In the genomic region with DNA sequence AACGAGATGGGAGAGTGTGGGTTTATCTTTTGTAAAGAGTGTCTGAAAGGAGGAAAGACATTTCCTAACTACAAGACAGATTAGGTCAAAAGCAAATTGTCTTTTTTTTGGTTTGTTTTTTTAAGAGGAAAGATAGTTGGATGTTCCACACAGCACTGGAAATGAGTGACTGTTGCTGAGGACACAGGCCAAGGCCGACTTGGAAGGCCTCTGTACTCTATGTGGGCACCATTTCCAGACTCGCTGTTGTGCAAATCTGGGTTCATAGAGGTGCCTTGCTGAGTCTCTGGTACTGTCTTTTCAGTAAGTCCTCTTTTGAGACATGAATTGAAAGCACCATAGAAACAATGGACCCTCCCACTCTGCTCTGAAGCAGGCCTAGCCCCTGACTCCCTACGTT, we compare ENCODE assay signal across 26 cellular contexts.
"Had no signal": no experiment of that assay in that cellular context is flagged by ENCODE, and none has a peak within 500 bp of the region (broad histone marks: within the 10 kb centered on the region; RNA-seq: fewer than 3 reads in every experiment).

No MANE protein-coding gene starts in this region.

- H3K27ac ChIP-seq: cardiac muscle cell, neutrophil, parathyroid adenoma, skin epidermis, stomach, vagina had no signal

- H3K4me1 ChIP-seq: parathyroid adenoma, vagina had no signal

- H3K4me1 Mint-ChIP-seq: activated B cell treated with CpG ODN at 0.5 μM for 24 hours; activated CD4-positive, alpha-beta T cell treated with anti-CD3 and anti-CD28 coated beads for 36 hours; memory B cell; naive B cell; T-helper 17 cell had no signal

- H3K36me3 ChIP-seq: cardiac muscle cell, neutrophil, stomach, transverse colon, vagina had no signal

- H3K36me3 Mint-ChIP-seq: activated naive CD8-positive, alpha-beta T cell treated with anti-CD3 and anti-CD28 coated beads, Interleukin-2, amount 10 ng/mL, durations not matched to agents 7 days and 5 days; stimulated activated effector memory CD8-positive, alpha-beta T cell treated with anti-CD3 and anti-CD28 coated beads, Interleukin-12 subunit alpha, Interleukin-12 subunit beta, amount 100 ng/mL, for 72 hours had no signal

- H3K4me3 ChIP-seq: cardiac muscle cell, mucosa of descending colon, skin epidermis, stomach, transverse colon, vagina had no signal

- H3K4me3 Mint-ChIP-seq: activated B cell treated with CpG ODN at 0.5 μM for 24 hours; activated CD4-positive, alpha-beta T cell treated with anti-CD3 and anti-CD28 coated beads for 36 hours; activated naive CD4-positive, alpha-beta T cell treated with anti-CD3 and anti-CD28 coated beads for 36 hours; activated naive CD8-positive, alpha-beta T cell treated with anti-CD3 and anti-CD28 coated beads, Interleukin-2, amount 10 ng/mL, durations not matched to agents 7 days and 5 days; memory B cell; naive B cell; stimulated activated effector memory CD8-positive, alpha-beta T cell treated with anti-CD3 and anti-CD28 coated beads, Interleukin-12 subunit alpha, Interleukin-12 subunit beta, amount 100 ng/mL, for 72 hours; T-helper 17 cell had no signal

- ATAC-seq: activated CD4-positive, alpha-beta T cell treated with anti-CD3 and anti-CD28 coated beads for 36 hours; left ventricle myocardium superior; mucosa of descending colon; right cardiac atrium; stimulated activated effector memory CD8-positive, alpha-beta T cell treated with anti-CD3 and anti-CD28 coated beads, Interleukin-12 subunit alpha, Interleukin-12 subunit beta, amount 100 ng/mL, for 72 hours; T-helper 17 cell had no signal

- H3K9me3 ChIP-seq: neutrophil, transverse colon, vagina had no signal

- H3K79me2 ChIP-seq: parathyroid adenoma had no signal

- H3K27me3 Mint-ChIP-seq: activated B cell treated with CpG ODN at 0.5 μM for 24 hours had no signal

- H3K27ac Mint-ChIP-seq: activated B cell treated with CpG ODN at 0.5 μM for 24 hours; activated CD4-positive, alpha-beta T cell treated with anti-CD3 and anti-CD28 coated beads for 36 hours; activated naive CD4-positive, alpha-beta T cell treated with anti-CD3 and anti-CD28 coated beads for 36 hours; activated naive CD8-positive, alpha-beta T cell treated with anti-CD3 and anti-CD28 coated beads, Interleukin-2, amount 10 ng/mL, durations not matched to agents 7 days and 5 days; memory B cell; naive B cell; stimulated activated effector memory CD8-positive, alpha-beta T cell treated with anti-CD3 and anti-CD28 coated beads, Interleukin-12 subunit alpha, Interleukin-12 subunit beta, amount 100 ng/mL, for 72 hours; T-helper 17 cell had no signal

- DNase-seq: activated B cell treated with CpG ODN at 0.5 μM for 24 hours; activated CD4-positive, alpha-beta T cell treated with anti-CD3 and anti-CD28 coated beads for 36 hours; activated CD4-positive, alpha-beta T cell treated with anti-CD3 and anti-CD28 coated beads, Interleukin-2, amount 50 U/mL, for 4 hours; activated effector memory CD4-positive, alpha-beta T cell treated with Interleukin-2 at 50 U/mL for 16 hours; activated naive CD4-positive, alpha-beta T cell treated with anti-CD3 and anti-CD28 coated beads for 36 hours; activated naive CD8-positive, alpha-beta T cell treated with anti-CD3 and anti-CD28 coated beads, Interleukin-2, amount 10 ng/mL, durations not matched to agents 7 days and 5 days; activated T-cell treated with anti-CD3 and anti-CD28 coated beads, Interleukin-2, amount 50 U/mL, for 48 hours; cortex of kidney; foreskin melanocyte; hippocampal formation; left ventricle myocardium superior; mucosa of descending colon; naive B cell; right cardiac atrium; stimulated activated CD4-positive, alpha-beta T cell treated with anti-CD3 and anti-CD28 coated beads, Interleukin-2, amount 100 ng/mL, for 24 hours; stomach; SW 1271; T-helper 17 cell; transverse colon had no signal

- H2AFZ ChIP-seq: parathyroid adenoma had no signal

- H3K9ac ChIP-seq: parathyroid adenoma had no signal

- H3K27me3 ChIP-seq: cardiac muscle cell, neutrophil, stomach, transverse colon, vagina had no signal
